15 cellular contexts compared by ENCODE assay signal in genomic region chr20:44039147-44039546, GRCh38.
DNase-seq lines count a peak whose midpoint lies in the region; ATAC-seq and TF ChIP-seq lines count a peak whose summit lies in the region.
"Had no signal": no experiment of that assay in that cellular context is flagged by ENCODE, and none has a peak within 500 bp of the region (broad histone marks: within the 10 kb centered on the region; RNA-seq: fewer than 3 reads in every experiment).

No MANE protein-coding gene starts in this region.

- H3K36me3 Mint-ChIP-seq in CD4-positive, CD25-positive, alpha-beta regulatory T cell, result peaks cover 4% of the 10 kb centered on the region
- no peaks in the 10 kb centered on the region for H3K36me3 Mint-ChIP-seq in brain
- no peaks in the 10 kb centered on the region for H3K36me3 Mint-ChIP-seq in activated T-helper 17 cell treated with anti-CD3 and anti-CD28 coated beads, Interleukin-2, amount 50 U/mL, for 72 hours (ENCODE audit: low read depth)
- H3K36me3 Mint-ChIP-seq: CD4-positive, alpha-beta memory T cell; IgD-negative memory B cell had no signal

- TF ChIP-seq CTCF in brain (conservative IDR thresholded peaks at IDR 0.05) (no peak), sigmoid colon (IDR thresholded peaks at IDR 0.05) (no peak)

- no peak for TF ChIP-seq POLR2A in sigmoid colon (IDR thresholded peaks at IDR 0.05)

- peak; percentile 46 for DNase-seq in activated CD8-positive, alpha-beta memory T cell treated with anti-CD3 and anti-CD28 coated beads for 24 hours
- no peak for DNase-seq in activated CD8-positive, alpha-beta memory T cell treated with anti-CD3 and anti-CD28 coated beads, Interleukin-2, amount 50 U/mL, for 4 hours
- DNase-seq in CD4-positive, CD25-positive, alpha-beta regulatory T cell, result no peak
- DNase-seq in sigmoid colon, result peak; percentile 36
- DNase-seq: 8988T; Calu3; CD4-positive, alpha-beta memory T cell; PC-3 had no signal

- H3K36me3 ChIP-seq in CD4-positive, CD25-positive, alpha-beta regulatory T cell (ENCODE audit: control insufficient read depth, insufficient read depth, low read length), result no peaks in the 10 kb centered on the region
- no peaks in the 10 kb centered on the region for H3K36me3 ChIP-seq in sigmoid colon
- H3K36me3 ChIP-seq: BE2C had no signal

- H3K9me3 Mint-ChIP-seq in CD4-positive, CD25-positive, alpha-beta regulatory T cell, result peaks cover 0 to 4% (median 0%) of the 10 kb centered on the region in 7 donors
- peaks cover 0 to 13% (median 3%) of the 10 kb centered on the region in 5 experiments for H3K9me3 Mint-ChIP-seq in brain
- H3K9me3 Mint-ChIP-seq in activated T-helper 17 cell treated with anti-CD3 and anti-CD28 coated beads, Interleukin-2, amount 50 U/mL, for 72 hours, result no peaks in the 10 kb centered on the region

- WGBS in sigmoid colon, 2 donors, result 93% methylated on average over 1 of the region's 1 CpG

- H3K4me1 Mint-ChIP-seq in CD4-positive, CD25-positive, alpha-beta regulatory T cell, result peaks cover 0 to 7% (median 6%) of the 10 kb centered on the region in 4 donors
- H3K4me1 Mint-ChIP-seq in brain, result peaks cover 35% of the 10 kb centered on the region
- H3K4me1 Mint-ChIP-seq in activated T-helper 17 cell treated with anti-CD3 and anti-CD28 coated beads, Interleukin-2, amount 50 U/mL, for 72 hours, result peaks cover 5% of the 10 kb centered on the region
- H3K4me1 Mint-ChIP-seq: IgD-negative memory B cell had no signal

- H3K4me3 ChIP-seq in CD4-positive, CD25-positive, alpha-beta regulatory T cell (ENCODE audit: low read depth, low read length), result no peak overlapping the region
- H3K4me3 ChIP-seq in sigmoid colon, result no peak overlapping the region

- H3K27me3 Mint-ChIP-seq in CD4-positive, CD25-positive, alpha-beta regulatory T cell, result no peaks in the 10 kb centered on the region
- peaks cover 12% of the 10 kb centered on the region for H3K27me3 Mint-ChIP-seq in brain
- H3K27me3 Mint-ChIP-seq in activated T-helper 17 cell treated with anti-CD3 and anti-CD28 coated beads, Interleukin-2, amount 50 U/mL, for 72 hours, result peaks cover 31% of the 10 kb centered on the region

- H3K9me3 ChIP-seq in CD4-positive, CD25-positive, alpha-beta regulatory T cell (ENCODE audit: control insufficient read depth in 2 of 2, low read length in 2 of 2), result no peaks in the 10 kb centered on the region
- no peaks in the 10 kb centered on the region for H3K9me3 ChIP-seq in sigmoid colon
- H3K9me3 ChIP-seq: BE2C had no signal

- intact Hi-C loops in sigmoid colon (cut with DNase I), result no loop called here

- ATAC-seq in CD4-positive, CD25-positive, alpha-beta regulatory T cell (ENCODE audit: low read depth in 2 of 2), result no peak
- no peak for ATAC-seq in GM21576 (IDR thresholded peaks at IDR 0.05; ENCODE audit: unreplicated experiment)
- ATAC-seq in activated T-helper 17 cell treated with anti-CD3 and anti-CD28 coated beads, Interleukin-2, amount 50 U/mL, for 72 hours (replicated peaks), result no peak
- ATAC-seq in HG03432 (IDR thresholded peaks at IDR 0.05; ENCODE audit: unreplicated experiment), result no peak

- H3K4me3 Mint-ChIP-seq in CD4-positive, CD25-positive, alpha-beta regulatory T cell, result no peak overlapping the region
- peak overlapping the region in 3 of 5 experiments; percentile 14 to 50 (median 35) for H3K4me3 Mint-ChIP-seq in brain
- H3K4me3 Mint-ChIP-seq in activated T-helper 17 cell treated with anti-CD3 and anti-CD28 coated beads, Interleukin-2, amount 50 U/mL, for 72 hours, result no peak overlapping the region
- H3K4me3 Mint-ChIP-seq: CD4-positive, alpha-beta memory T cell; IgD-negative memory B cell had no signal

- H3K27ac Mint-ChIP-seq in CD4-positive, CD25-positive, alpha-beta regulatory T cell, result peak overlapping the region in 2 of 3 donors; percentile 18 to 74
- H3K27ac Mint-ChIP-seq in brain, result peak overlapping the region in 4 of 5 experiments; percentile 23 to 87 (median 74)
- no peak overlapping the region for H3K27ac Mint-ChIP-seq in activated T-helper 17 cell treated with anti-CD3 and anti-CD28 coated beads, Interleukin-2, amount 50 U/mL, for 72 hours
- H3K27ac Mint-ChIP-seq: IgD-negative memory B cell had no signal

- H3K4me1 ChIP-seq in CD4-positive, CD25-positive, alpha-beta regulatory T cell (ENCODE audit: control insufficient read depth, insufficient read depth, low read length, poor library complexity, severe bottlenecking), result no peaks in the 10 kb centered on the region
- no peaks in the 10 kb centered on the region for H3K4me1 ChIP-seq in sigmoid colon
- H3K4me1 ChIP-seq: BE2C had no signal

- no peak for TF ChIP-seq EP300 in sigmoid colon (IDR thresholded peaks at IDR 0.05)

- H3K27ac ChIP-seq in CD4-positive, CD25-positive, alpha-beta regulatory T cell (ENCODE audit: insufficient read depth, low read length, poor library complexity, severe bottlenecking), result no peak overlapping the region
- H3K27ac ChIP-seq in sigmoid colon, result no peak overlapping the region
- H3K27ac ChIP-seq: RWPE1 had no signal

- H3K27me3 ChIP-seq in CD4-positive, CD25-positive, alpha-beta regulatory T cell (ENCODE audit: control insufficient read depth, insufficient read depth, low read length), result no peaks in the 10 kb centered on the region
- H3K27me3 ChIP-seq in sigmoid colon, result peaks cover 0 to 25% (median 0%) of the 10 kb centered on the region in 3 donors
- H3K27me3 ChIP-seq: BE2C had no signal

Comparison
In these comparisons a context has a peak if more than half of its experiments do, and no peak if none do; other contexts are left out.
1. DNase-seq: peak in activated CD8-positive, alpha-beta memory T cell treated with anti-CD3 and anti-CD28 coated beads for 24 hours (single experiment) and sigmoid colon (single experiment); none in activated CD8-positive, alpha-beta memory T cell treated with anti-CD3 and anti-CD28 coated beads, Interleukin-2, amount 50 U/mL, for 4 hours (single experiment) and CD4-positive, CD25-positive, alpha-beta regulatory T cell (0 of 3).
2. H3K4me3 Mint-ChIP-seq: peak in brain (3 of 5); none in CD4-positive, CD25-positive, alpha-beta regulatory T cell (0 of 4) and activated T-helper 17 cell treated with anti-CD3 and anti-CD28 coated beads, Interleukin-2, amount 50 U/mL, for 72 hours (single experiment).